ENCODE assay signal across 6 cellular contexts in genomic region chr7:119028736-119029135, GRCh38.
"Had no signal": no experiment of that assay in that cellular context is flagged by ENCODE, and none has a peak within 500 bp of the region (broad histone marks: within the 10 kb centered on the region; RNA-seq: fewer than 3 reads in every experiment).

No MANE protein-coding gene starts in this region.

- H3K4me3 ChIP-seq: K562 had no signal

- H3K27ac ChIP-seq: HL-60 had no signal

- ATAC-seq: HepG2, K562 had no signal

- DNase-seq: IMR-90, KBM-7, KG1 had no signal
